9 cellular contexts compared by ENCODE assay signal in genomic region chr12:26691234-26691970, GRCh38.
DNase-seq lines count a peak whose midpoint lies in the region; ATAC-seq, FAIRE-seq and TF ChIP-seq lines count a peak whose summit lies in the region.
"Had no signal": no experiment of that assay in that cellular context is flagged by ENCODE, and none has a peak within 500 bp of the region (broad histone marks: within the 10 kb centered on the region; RNA-seq: fewer than 3 reads in every experiment).

No MANE protein-coding gene starts in this region.

- FAIRE-seq in HTR-8/SVneo (lab: Jason Lieb, UNC) = peak; percentile 95

- peaks cover 23% of the 10 kb centered on the region for H3K36me3 ChIP-seq in adipocyte (ENCODE audit: control insufficient read depth, insufficient read depth, low read length, severe bottlenecking)

- H3K9ac ChIP-seq in adipocyte (ENCODE audit: low read length) = no peak overlapping the region
- H3K9ac ChIP-seq: parathyroid adenoma had no signal

- peaks cover 13% of the 10 kb centered on the region for H3K4me1 ChIP-seq in adipocyte (ENCODE audit: control insufficient read depth, insufficient read depth, low read length)
- H3K4me1 ChIP-seq: parathyroid adenoma had no signal

- TF ChIP-seq CTCF in AG04449 (IDR thresholded peaks at IDR 0.05; ENCODE audit: insufficient read depth, low read length, missing control alignments) = no peak

- POLR2A ChIA-PET in AG04449 (lab: Yijun Ruan, JAX) = no interaction called here

- DNase-seq in AG04449 (ENCODE audit: low read depth, low spot score) (peak; percentile 86), HTR-8/SVneo (ENCODE audit: insufficient read length, low spot score) (peak; percentile 78), adipocyte (ENCODE audit: low read depth) (peak; percentile 94), iPS-NIHi7 (ENCODE audit: extremely low spot score) (peak; percentile 76), NCI-H526 (lab: John Stamatoyannopoulos, UW) (no peak), T-helper 9 cell (no peak)

- H3K9me3 ChIP-seq in adipocyte (ENCODE audit: control insufficient read depth, low read length) = no peaks in the 10 kb centered on the region

- CTCF ChIA-PET in AG04449 (lab: Yijun Ruan, JAX) = interaction anchor here (0.9 to 2.8 kb wide), 6 partner anchors 10 to 572 kb away, joined by 3 to 17 read pairs (median 6); no protein-coding TSS in a partner anchor

- no peak overlapping the region for H3K4me3 ChIP-seq in AG04449 (ENCODE audit: low read depth, low read length)
- no peak overlapping the region for H3K4me3 ChIP-seq in adipocyte (ENCODE audit: low read length)

- H3K27me3 ChIP-seq in adipocyte (replicated peaks; ENCODE audit: control insufficient read depth, insufficient read depth, low read length) = no peaks in the 10 kb centered on the region

- no peak for ATAC-seq in HG03280 (IDR thresholded peaks at IDR 0.05; ENCODE audit: unreplicated experiment)
- ATAC-seq in GM18909 (IDR thresholded peaks at IDR 0.05; ENCODE audit: poor library complexity, unreplicated experiment) = no peak

Comparison
In these comparisons a context has a peak if more than half of its experiments do, and no peak if none do; other contexts are left out.
1. DNase-seq: peak in AG04449 (single experiment), HTR-8/SVneo (single experiment), adipocyte (single experiment) and iPS-NIHi7 (single experiment); none in NCI-H526 (0 of 2) and T-helper 9 cell (single experiment).